ENCODE assay signal across 1 cellular context in genomic region chr2:86140969-86141392, GRCh38.
TF ChIP-seq lines count a peak whose summit lies in the region.

No MANE protein-coding gene starts in this region.

TF ChIP-seq in HCT116, 20 proteins besides CTCF, POLR2A, EP300 and RAD21:
- TF ChIP-seq, protein P1, sequence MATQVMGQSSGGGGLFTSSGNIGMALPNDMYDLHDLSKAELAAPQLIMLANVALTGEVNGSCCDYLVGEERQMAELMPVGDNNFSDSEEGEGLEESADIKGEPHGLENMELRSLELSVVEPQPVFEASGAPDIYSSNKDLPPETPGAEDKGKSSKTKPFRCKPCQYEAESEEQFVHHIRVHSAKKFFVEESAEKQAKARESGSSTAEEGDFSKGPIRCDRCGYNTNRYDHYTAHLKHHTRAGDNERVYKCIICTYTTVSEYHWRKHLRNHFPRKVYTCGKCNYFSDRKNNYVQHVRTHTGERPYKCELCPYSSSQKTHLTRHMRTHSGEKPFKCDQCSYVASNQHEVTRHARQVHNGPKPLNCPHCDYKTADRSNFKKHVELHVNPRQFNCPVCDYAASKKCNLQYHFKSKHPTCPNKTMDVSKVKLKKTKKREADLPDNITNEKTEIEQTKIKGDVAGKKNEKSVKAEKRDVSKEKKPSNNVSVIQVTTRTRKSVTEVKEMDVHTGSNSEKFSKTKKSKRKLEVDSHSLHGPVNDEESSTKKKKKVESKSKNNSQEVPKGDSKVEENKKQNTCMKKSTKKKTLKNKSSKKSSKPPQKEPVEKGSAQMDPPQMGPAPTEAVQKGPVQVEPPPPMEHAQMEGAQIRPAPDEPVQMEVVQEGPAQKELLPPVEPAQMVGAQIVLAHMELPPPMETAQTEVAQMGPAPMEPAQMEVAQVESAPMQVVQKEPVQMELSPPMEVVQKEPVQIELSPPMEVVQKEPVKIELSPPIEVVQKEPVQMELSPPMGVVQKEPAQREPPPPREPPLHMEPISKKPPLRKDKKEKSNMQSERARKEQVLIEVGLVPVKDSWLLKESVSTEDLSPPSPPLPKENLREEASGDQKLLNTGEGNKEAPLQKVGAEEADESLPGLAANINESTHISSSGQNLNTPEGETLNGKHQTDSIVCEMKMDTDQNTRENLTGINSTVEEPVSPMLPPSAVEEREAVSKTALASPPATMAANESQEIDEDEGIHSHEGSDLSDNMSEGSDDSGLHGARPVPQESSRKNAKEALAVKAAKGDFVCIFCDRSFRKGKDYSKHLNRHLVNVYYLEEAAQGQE (IDR thresholded peaks at IDR 0.05; ENCODE audit: low read depth), result no peak
- TF ChIP-seq POLR2AphosphoS5 (IDR thresholded peaks at IDR 0.05; ENCODE audit: low read depth, low read length), result peak; percentile 38; the same call in 1 of the 2 replicates
